Comparison of ENCODE assay signal across 26 cellular contexts in genomic region chr6:84691978-84692623, GRCh38.
"Had no signal": no experiment of that assay in that cellular context is flagged by ENCODE, and none has a peak within 500 bp of the region (broad histone marks: within the 10 kb centered on the region; RNA-seq: fewer than 3 reads in every experiment).

No MANE protein-coding gene starts in this region.

- H3K4me2 ChIP-seq: hepatocyte had no signal

- H3K27ac ChIP-seq: breast epithelium, hepatocyte, left lung, parathyroid adenoma, right lobe of liver, skin epidermis, tibial artery had no signal

- H3K36me3 ChIP-seq: breast epithelium, left lung, right lobe of liver had no signal

- H3K4me1 ChIP-seq: breast epithelium, left lung, parathyroid adenoma, right lobe of liver had no signal

- H3K9me3 ChIP-seq: breast epithelium, left lung, right lobe of liver, tibial artery had no signal

- H3K4me3 Mint-ChIP-seq: activated B cell treated with CpG ODN at 0.5 μM for 24 hours; activated CD4-positive, alpha-beta T cell treated with anti-CD3 and anti-CD28 coated beads for 36 hours; activated naive CD8-positive, alpha-beta T cell treated with anti-CD3 and anti-CD28 coated beads for 36 hours; activated T-cell treated with anti-CD3 and anti-CD28 coated beads, Interleukin-2, amount 50 U/mL, for 24 hours; nephron; stimulated activated effector memory CD8-positive, alpha-beta T cell treated with anti-CD3 and anti-CD28 coated beads, Interleukin-12 subunit alpha, Interleukin-12 subunit beta, amount 100 ng/mL, for 72 hours; stimulated activated naive CD8-positive, alpha-beta T cell treated with anti-CD3 and anti-CD28 coated beads, Interleukin-15, amount 100 ng/mL, for 72 hours had no signal

- DNase-seq: activated B cell treated with CpG ODN at 0.5 μM for 24 hours; activated CD4-positive, alpha-beta T cell treated with anti-CD3 and anti-CD28 coated beads for 36 hours; activated CD4-positive, alpha-beta T cell treated with anti-CD3 and anti-CD28 coated beads, Interleukin-2, amount 50 U/mL, for 4 hours; activated CD8-positive, alpha-beta memory T cell treated with anti-CD3 and anti-CD28 coated beads for 24 hours; activated CD8-positive, alpha-beta memory T cell treated with anti-CD3 and anti-CD28 coated beads, Interleukin-2, amount 50 U/mL, for 4 hours; activated naive CD4-positive, alpha-beta T cell; activated naive CD8-positive, alpha-beta T cell treated with anti-CD3 and anti-CD28 coated beads for 36 hours; activated T-cell treated with anti-CD3 and anti-CD28 coated beads, Interleukin-2, amount 50 U/mL, for 24 hours; cortex of kidney; erythroblast; glutamatergic neuron; kidney glomerular epithelial cell; left lung; right lobe of liver; stimulated activated CD4-positive, alpha-beta T cell treated with anti-CD3 and anti-CD28 coated beads, Interleukin-2, amount 100 ng/mL, for 24 hours; stimulated activated naive CD8-positive, alpha-beta T cell treated with anti-CD3 and anti-CD28 coated beads, Interleukin-15, amount 100 ng/mL, for 72 hours; T-helper 1 cell; tibial artery had no signal

- H3K4me3 ChIP-seq: breast epithelium, hepatocyte, left lung, lung, right lobe of liver, skin epidermis, tibial artery had no signal

- H3K27me3 ChIP-seq: breast epithelium, hepatocyte, left lung, right lobe of liver, tibial artery had no signal

- H2AFZ ChIP-seq: hepatocyte, parathyroid adenoma had no signal

- H3K4me1 Mint-ChIP-seq: activated B cell treated with CpG ODN at 0.5 μM for 24 hours; activated CD4-positive, alpha-beta T cell treated with anti-CD3 and anti-CD28 coated beads for 36 hours; activated naive CD8-positive, alpha-beta T cell treated with anti-CD3 and anti-CD28 coated beads for 36 hours; stimulated activated effector memory CD8-positive, alpha-beta T cell treated with anti-CD3 and anti-CD28 coated beads, Interleukin-12 subunit alpha, Interleukin-12 subunit beta, amount 100 ng/mL, for 72 hours; stimulated activated naive CD8-positive, alpha-beta T cell treated with anti-CD3 and anti-CD28 coated beads, Interleukin-15, amount 100 ng/mL, for 72 hours had no signal

- H3K36me3 Mint-ChIP-seq: activated naive CD8-positive, alpha-beta T cell treated with anti-CD3 and anti-CD28 coated beads for 36 hours; stimulated activated effector memory CD8-positive, alpha-beta T cell treated with anti-CD3 and anti-CD28 coated beads, Interleukin-12 subunit alpha, Interleukin-12 subunit beta, amount 100 ng/mL, for 72 hours had no signal

- ATAC-seq: activated CD4-positive, alpha-beta T cell treated with anti-CD3 and anti-CD28 coated beads for 36 hours; left lung; right lobe of liver; stimulated activated effector memory CD8-positive, alpha-beta T cell treated with anti-CD3 and anti-CD28 coated beads, Interleukin-12 subunit alpha, Interleukin-12 subunit beta, amount 100 ng/mL, for 72 hours; stimulated activated naive CD8-positive, alpha-beta T cell treated with anti-CD3 and anti-CD28 coated beads, Interleukin-15, amount 100 ng/mL, for 72 hours had no signal

- H3K27ac Mint-ChIP-seq: activated B cell treated with CpG ODN at 0.5 μM for 24 hours; activated CD4-positive, alpha-beta T cell treated with anti-CD3 and anti-CD28 coated beads for 36 hours; activated naive CD8-positive, alpha-beta T cell treated with anti-CD3 and anti-CD28 coated beads for 36 hours; activated T-cell treated with anti-CD3 and anti-CD28 coated beads, Interleukin-2, amount 50 U/mL, for 24 hours; activated T-helper 2 cell treated with anti-CD3 and anti-CD28 coated beads, Interferon-gamma antibody, Interleukin-2, Interleukin-4, amounts not matched to agents 10 μg/mL and 5 μg/mL and 100 μg/mL, durations not matched to agents 14 hours and 24 hours and 36 hours; nephron; stimulated activated effector memory CD8-positive, alpha-beta T cell treated with anti-CD3 and anti-CD28 coated beads, Interleukin-12 subunit alpha, Interleukin-12 subunit beta, amount 100 ng/mL, for 72 hours; stimulated activated naive CD8-positive, alpha-beta T cell treated with anti-CD3 and anti-CD28 coated beads, Interleukin-15, amount 100 ng/mL, for 72 hours had no signal

- H3K27me3 Mint-ChIP-seq: activated B cell treated with CpG ODN at 0.5 μM for 24 hours; activated CD4-positive, alpha-beta T cell treated with anti-CD3 and anti-CD28 coated beads for 36 hours; activated T-cell treated with anti-CD3 and anti-CD28 coated beads, Interleukin-2, amount 50 U/mL, for 24 hours had no signal

- H3K9ac ChIP-seq: parathyroid adenoma had no signal

- H3K9me3 Mint-ChIP-seq: activated B cell treated with CpG ODN at 0.5 μM for 24 hours; activated naive CD8-positive, alpha-beta T cell treated with anti-CD3 and anti-CD28 coated beads for 36 hours; activated T-cell treated with anti-CD3 and anti-CD28 coated beads, Interleukin-2, amount 50 U/mL, for 24 hours; activated T-helper 2 cell treated with anti-CD3 and anti-CD28 coated beads, Interferon-gamma antibody, Interleukin-2, Interleukin-4, amounts not matched to agents 10 μg/mL and 5 μg/mL and 100 μg/mL, durations not matched to agents 14 hours and 24 hours and 36 hours; stimulated activated naive CD8-positive, alpha-beta T cell treated with anti-CD3 and anti-CD28 coated beads, Interleukin-15, amount 100 ng/mL, for 72 hours had no signal

- H3K79me2 ChIP-seq: hepatocyte, parathyroid adenoma had no signal
